In genomic region chr3:189714991-189715961, GRCh38 we compare ENCODE assay signal across 8 cellular contexts.
DNase-seq lines count a peak whose midpoint lies in the region; ATAC-seq and TF ChIP-seq lines count a peak whose summit lies in the region.

No MANE protein-coding gene starts in this region.

- no peak overlapping the region for H3K27ac Mint-ChIP-seq in central memory CD8-positive, alpha-beta T cell (ENCODE audit: low read depth)

- peaks cover 1% of the 10 kb centered on the region for H3K36me3 Mint-ChIP-seq in central memory CD8-positive, alpha-beta T cell (ENCODE audit: insufficient read depth)

- H3K27me3 Mint-ChIP-seq in central memory CD8-positive, alpha-beta T cell: no peaks in the 10 kb centered on the region

- peak; percentile 6 for DNase-seq in DMS53 (lab: John Stamatoyannopoulos, UW)
- DNase-seq in DMS53 treated with DMSO at 0.1 percent for 48 hours (lab: John Stamatoyannopoulos, UW; ENCODE audit: unreplicated experiment): no peak
- DNase-seq in central memory CD8-positive, alpha-beta T cell (ENCODE audit: low spot score in 2 of 2): no peak
- DNase-seq in retinal pigment epithelial cell (ENCODE audit: low read depth): peak; percentile 60
- no peak for DNase-seq in stimulated activated CD8-positive, alpha-beta memory T cell treated with anti-CD3 and anti-CD28 coated beads, Interleukin-4, amount 100 ng/mL, for 48 hours
- no peak for DNase-seq in NCI-H446 treated with DMSO at 0.1 percent for 48 hours (lab: John Stamatoyannopoulos, UW)

- peaks cover 8% of the 10 kb centered on the region for H3K4me1 Mint-ChIP-seq in central memory CD8-positive, alpha-beta T cell

- TF ChIP-seq CTCF in retinal pigment epithelial cell (conservative IDR thresholded peaks at IDR 0.05; ENCODE audit: low read depth, low read length): no peak

- no peaks in the 10 kb centered on the region for H3K9me3 Mint-ChIP-seq in central memory CD8-positive, alpha-beta T cell

- ATAC-seq in HG03378 (IDR thresholded peaks at IDR 0.05; ENCODE audit: unreplicated experiment) (peak; percentile 46), GM19324 (IDR thresholded peaks at IDR 0.05; ENCODE audit: low FRiP score, unreplicated experiment) (no peak)
- ATAC-seq in central memory CD8-positive, alpha-beta T cell (replicated peaks; ENCODE audit: extremely low read depth, poor library complexity, severe bottlenecking): peak; percentile 28

- H3K4me3 Mint-ChIP-seq in central memory CD8-positive, alpha-beta T cell: no peak overlapping the region

- no peak overlapping the region for H3K4me3 ChIP-seq in retinal pigment epithelial cell (ENCODE audit: low read length)

Comparison
In these comparisons a context has a peak if more than half of its experiments do, and no peak if none do; other contexts are left out.
1. DNase-seq: peak in DMS53 (single experiment) and retinal pigment epithelial cell (single experiment); none in DMS53 treated with DMSO at 0.1 percent for 48 hours (single experiment), central memory CD8-positive, alpha-beta T cell (0 of 2), stimulated activated CD8-positive, alpha-beta memory T cell treated with anti-CD3 and anti-CD28 coated beads, Interleukin-4, amount 100 ng/mL, for 48 hours (single experiment) and NCI-H446 treated with DMSO at 0.1 percent for 48 hours (single experiment).